ENCODE assay signal across 28 cellular contexts in genomic region chr6:13832778-13833177, GRCh38.
"Had no signal": no experiment of that assay in that cellular context is flagged by ENCODE, and none has a peak within 500 bp of the region (broad histone marks: within the 10 kb centered on the region; RNA-seq: fewer than 3 reads in every experiment).

No MANE protein-coding gene starts in this region.

- H3K27me3 Mint-ChIP-seq: type B pancreatic cell had no signal

- ATAC-seq: stimulated activated effector memory CD8-positive, alpha-beta T cell treated with anti-CD3 and anti-CD28 coated beads, Interleukin-12 subunit alpha, Interleukin-12 subunit beta, amount 100 ng/mL, for 72 hours; stimulated activated memory B cell treated with anti-CD40 and anti-IgM and Interleukin-4, amounts not matched to agents 10 μg/mL and 1 μg/mL and 100 μg/mL, for 72 hours; stimulated activated naive B cell treated with anti-CD40 and anti-IgM and Interleukin-4, amounts not matched to agents 10 μg/mL and 1 μg/mL and 100 μg/mL, for 72 hours; stimulated activated naive CD8-positive, alpha-beta T cell treated with anti-CD3 and anti-CD28 coated beads, Interleukin-15, amount 100 ng/mL, for 72 hours; stimulated activated naive CD8-positive, alpha-beta T cell treated with anti-CD3 and anti-CD28 coated beads, Interleukin-15, Interleukin-2, amounts not matched to agents 100 U/mL and 50 U/mL, for 24 hours; upper lobe of right lung had no signal

- FAIRE-seq: urothelium cell line had no signal

- H3K9me3 ChIP-seq: suprapubic skin, testis, thoracic aorta, thyroid gland, tibial artery, transverse colon, upper lobe of left lung, upper lobe of right lung, uterus, vagina had no signal

- H3K27ac Mint-ChIP-seq: stimulated activated effector memory CD8-positive, alpha-beta T cell treated with anti-CD3 and anti-CD28 coated beads, Interleukin-12 subunit alpha, Interleukin-12 subunit beta, amount 100 ng/mL, for 72 hours; stimulated activated memory B cell treated with anti-CD40 and anti-IgM and Interleukin-4, amounts not matched to agents 10 μg/mL and 1 μg/mL and 100 μg/mL, for 72 hours; stimulated activated naive B cell treated with anti-CD40 and anti-IgM and Interleukin-4, amounts not matched to agents 10 μg/mL and 1 μg/mL and 100 μg/mL, for 72 hours; stimulated activated naive CD8-positive, alpha-beta T cell treated with anti-CD3 and anti-CD28 coated beads, Interleukin-15, amount 100 ng/mL, for 72 hours; stimulated activated naive CD8-positive, alpha-beta T cell treated with anti-CD3 and anti-CD28 coated beads, Interleukin-15, Interleukin-2, amounts not matched to agents 100 ng/mL and 50 ng/mL, for 24 hours; type B pancreatic cell had no signal

- H3K36me3 ChIP-seq: stomach, suprapubic skin, thoracic aorta, thyroid gland, tibial artery, tibial nerve, transverse colon, upper lobe of left lung, upper lobe of right lung, uterus, vagina had no signal

- H3K27ac ChIP-seq: stomach, suprapubic skin, testis, thoracic aorta, thyroid gland, tibial artery, tibial nerve, transverse colon, upper lobe of left lung, upper lobe of right lung, uterus, vagina had no signal

- H3K4me1 ChIP-seq: stomach, suprapubic skin, testis, thyroid gland, tibial artery, tibial nerve, transverse colon, upper lobe of left lung, upper lobe of right lung, uterus, vagina had no signal

- H3K27me3 ChIP-seq: stomach, suprapubic skin, testis, thyroid gland, tibial nerve, transverse colon, upper lobe of left lung, upper lobe of right lung, uterus, vagina had no signal

- H3K4me3 Mint-ChIP-seq: stimulated activated effector memory CD8-positive, alpha-beta T cell treated with anti-CD3 and anti-CD28 coated beads, Interleukin-12 subunit alpha, Interleukin-12 subunit beta, amount 100 ng/mL, for 72 hours; stimulated activated memory B cell treated with anti-CD40 and anti-IgM and Interleukin-4, amounts not matched to agents 10 μg/mL and 1 μg/mL and 100 μg/mL, for 72 hours; stimulated activated naive B cell treated with anti-CD40 and anti-IgM and Interleukin-4, amounts not matched to agents 10 μg/mL and 1 μg/mL and 100 μg/mL, for 72 hours; stimulated activated naive CD8-positive, alpha-beta T cell treated with anti-CD3 and anti-CD28 coated beads, Interleukin-15, amount 100 ng/mL, for 72 hours; stimulated activated naive CD8-positive, alpha-beta T cell treated with anti-CD3 and anti-CD28 coated beads, Interleukin-15, Interleukin-2, amounts not matched to agents 100 ng/mL and 50 ng/mL, for 24 hours; type B pancreatic cell had no signal

- H3K4me1 Mint-ChIP-seq: stimulated activated effector memory CD8-positive, alpha-beta T cell treated with anti-CD3 and anti-CD28 coated beads, Interleukin-12 subunit alpha, Interleukin-12 subunit beta, amount 100 ng/mL, for 72 hours; stimulated activated naive CD8-positive, alpha-beta T cell treated with anti-CD3 and anti-CD28 coated beads, Interleukin-15, amount 100 ng/mL, for 72 hours had no signal

- H3K9me3 Mint-ChIP-seq: stimulated activated effector memory CD8-positive, alpha-beta T cell treated with anti-CD3 and anti-CD28 coated beads, Interleukin-12 subunit alpha, Interleukin-12 subunit beta, amount 100 ng/mL, for 72 hours had no signal

- H3K4me3 ChIP-seq: stomach, suprapubic skin, testis, thoracic aorta, thyroid gland, tibial artery, tibial nerve, transverse colon, upper lobe of left lung, upper lobe of right lung, uterus, vagina had no signal

- H3K36me3 Mint-ChIP-seq: stimulated activated effector memory CD8-positive, alpha-beta T cell treated with anti-CD3 and anti-CD28 coated beads, Interleukin-12 subunit alpha, Interleukin-12 subunit beta, amount 100 ng/mL, for 72 hours had no signal

- DNase-seq: stimulated activated CD4-positive, alpha-beta T cell treated with anti-CD3 and anti-CD28 coated beads, Interleukin-2, amount 100 ng/mL, for 48 hours; stimulated activated CD4-positive, alpha-beta T cell treated with anti-CD3 and anti-CD28 coated beads, Interleukin-4, amount 100 ng/mL, for 1 hour; stimulated activated CD4-positive, alpha-beta T cell treated with anti-CD3 and anti-CD28 coated beads, Interleukin-4, amount 100 ng/mL, for 4 hours; stimulated activated CD8-positive, alpha-beta memory T cell treated with anti-CD3 and anti-CD28 coated beads, Interleukin-4, amount 100 ng/mL, for 48 hours; stimulated activated naive B cell treated with anti-CD40 and anti-IgM and Interleukin-4, amounts not matched to agents 10 μg/mL and 1 μg/mL and 100 μg/mL, for 72 hours; stimulated activated naive CD4-positive, alpha-beta T cell; stimulated activated naive CD4-positive, alpha-beta T cell treated with Interleukin-2 at 50 U/mL for 16 hours; stimulated activated naive CD8-positive, alpha-beta T cell treated with anti-CD3 and anti-CD28 coated beads, Interleukin-15, amount 100 ng/mL, for 72 hours; stimulated activated naive CD8-positive, alpha-beta T cell treated with anti-CD3 and anti-CD28 coated beads, Interleukin-15, Interleukin-2, amounts not matched to agents 100 U/mL and 50 U/mL, for 24 hours; stomach; substantia nigra; testis; thyroid gland; tibial artery; transverse colon; trophoblast cell; upper lobe of left lung; upper lobe of right lung; uterus had no signal
